16 cellular contexts compared by ENCODE assay signal in the genomic region with DNA sequence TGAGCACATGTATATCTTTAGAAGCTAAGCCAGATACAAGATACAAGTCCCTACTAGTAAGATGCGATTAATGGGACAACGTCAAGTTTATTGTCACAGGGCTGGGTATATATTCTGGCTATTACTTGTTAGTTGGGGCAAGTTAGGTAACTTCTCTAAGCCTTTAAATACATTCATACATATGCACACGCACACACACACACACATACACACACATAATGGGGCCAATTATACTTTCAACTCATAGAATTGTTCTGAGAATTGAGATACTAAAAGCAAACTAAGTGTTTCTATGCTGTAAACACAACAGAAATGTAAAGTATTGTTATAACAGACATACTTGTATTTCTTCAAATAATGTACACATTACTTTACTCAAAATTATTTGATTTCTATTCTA.
DNase-seq lines count a peak whose midpoint lies in the region; ATAC-seq, FAIRE-seq and TF ChIP-seq lines count a peak whose summit lies in the region.
"Had no signal": no experiment of that assay in that cellular context is flagged by ENCODE, and none has a peak within 500 bp of the region (broad histone marks: within the 10 kb centered on the region; RNA-seq: fewer than 3 reads in every experiment).

No MANE protein-coding gene starts in this region.

- ATAC-seq in natural killer cell treated with Interleukin-12 subunit alpha and Interleukin-12 subunit beta and Interleukin-15 and Interleukin-18, amount 100 ng/mL, for 72 hours = no peak
- ATAC-seq in natural killer cell = no peak
- ATAC-seq in activated CD8-positive, alpha-beta T cell treated with anti-CD3 and anti-CD28 coated beads, Interleukin-2, amount 10 ng/mL, durations not matched to agents 7 days and 5 days = no peak
- no peak for ATAC-seq in stimulated activated effector memory CD8-positive, alpha-beta T cell treated with anti-CD3 and anti-CD28 coated beads, Interleukin-12 subunit alpha, Interleukin-12 subunit beta, amount 100 ng/mL, for 72 hours
- ATAC-seq: HCT116 had no signal

- H3K27ac Mint-ChIP-seq in natural killer cell treated with Interleukin-12 subunit alpha and Interleukin-12 subunit beta and Interleukin-15 and Interleukin-18, amount 100 ng/mL, for 72 hours = peak overlapping the region; percentile 100
- no peak overlapping the region for H3K27ac Mint-ChIP-seq in natural killer cell
- H3K27ac Mint-ChIP-seq in activated CD8-positive, alpha-beta T cell treated with anti-CD3 and anti-CD28 coated beads, Interleukin-2, amount 10 ng/mL, durations not matched to agents 7 days and 5 days = peak overlapping the region; percentile 66
- peak overlapping the region; percentile 99 for H3K27ac Mint-ChIP-seq in stimulated activated effector memory CD8-positive, alpha-beta T cell treated with anti-CD3 and anti-CD28 coated beads, Interleukin-12 subunit alpha, Interleukin-12 subunit beta, amount 100 ng/mL, for 72 hours
- no peak overlapping the region for H3K27ac Mint-ChIP-seq in CD14-positive monocyte
- H3K27ac Mint-ChIP-seq: B cell had no signal

- H3K9me3 ChIP-seq in vagina = no peaks in the 10 kb centered on the region

- no peak for DNase-seq in natural killer cell treated with Interleukin-12 subunit alpha and Interleukin-12 subunit beta and Interleukin-15 and Interleukin-18, amount 100 ng/mL, for 72 hours (ENCODE audit: low spot score)
- no peak for DNase-seq in natural killer cell
- no peak for DNase-seq in GM18507 (ENCODE audit: extremely low spot score, insufficient read length, low read depth)
- DNase-seq in activated CD8-positive, alpha-beta T cell treated with anti-CD3 and anti-CD28 coated beads, Interleukin-2, amount 10 ng/mL, durations not matched to agents 7 days and 5 days = no peak
- no peak for DNase-seq in stimulated activated effector memory CD8-positive, alpha-beta T cell treated with anti-CD3 and anti-CD28 coated beads, Interleukin-12 subunit alpha, Interleukin-12 subunit beta, amount 100 ng/mL, for 72 hours (ENCODE audit: low spot score in 2 of 2)
- no peak for DNase-seq in vagina (ENCODE audit: extremely low spot score in 2 of 2)
- no peak for DNase-seq in Kasumi-1 (lab: John Stamatoyannopoulos, UW)
- no peak for DNase-seq in CD14-positive monocyte (ENCODE audit: low spot score)
- DNase-seq: GM23248, NCI-H1436, NCI-H2029 treated with DMSO at 0.1 percent for 48 hours, NCI-H510A, SIG-M5 had no signal

- TF ChIP-seq CTCF in natural killer cell (IDR thresholded peaks at IDR 0.05) (no peak), vagina (IDR thresholded peaks at IDR 0.05) (no peak), CD14-positive monocyte (IDR thresholded peaks at IDR 0.05) (no peak)

- CTCF ChIA-PET in activated CD8-positive, alpha-beta T cell treated with anti-CD3 and anti-CD28 coated beads, Interleukin-2, amount 10 ng/mL, durations not matched to agents 7 days and 5 days (lab: Charles Lee) = interaction anchor here (1.3 to 6.3 kb wide), 5 partner anchors 11 to 119 kb away, joined by 4 to 35 read pairs (median 13); a partner anchor contains a TSS

- no peak overlapping the region for H3K27ac ChIP-seq in vagina
- H3K27ac ChIP-seq: GM23248 had no signal

- TF ChIP-seq POLR2A in vagina (IDR thresholded peaks at IDR 0.05) = no peak

- H3K4me3 Mint-ChIP-seq in natural killer cell treated with Interleukin-12 subunit alpha and Interleukin-12 subunit beta and Interleukin-15 and Interleukin-18, amount 100 ng/mL, for 72 hours = no peak overlapping the region
- H3K4me3 Mint-ChIP-seq in natural killer cell (no peak overlapping the region), CD14-positive monocyte (no peak overlapping the region)
- no peak overlapping the region for H3K4me3 Mint-ChIP-seq in activated CD8-positive, alpha-beta T cell treated with anti-CD3 and anti-CD28 coated beads, Interleukin-2, amount 10 ng/mL, durations not matched to agents 7 days and 5 days
- H3K4me3 Mint-ChIP-seq in stimulated activated effector memory CD8-positive, alpha-beta T cell treated with anti-CD3 and anti-CD28 coated beads, Interleukin-12 subunit alpha, Interleukin-12 subunit beta, amount 100 ng/mL, for 72 hours = peak overlapping the region; percentile 77
- H3K4me3 Mint-ChIP-seq: B cell had no signal

- POLR2A ChIA-PET in activated CD8-positive, alpha-beta T cell treated with anti-CD3 and anti-CD28 coated beads, Interleukin-2, amount 10 ng/mL, durations not matched to agents 7 days and 5 days (lab: Charles Lee) = interaction anchor here (0.7 to 13.5 kb wide), 6 partner anchors 8 to 115 kb away, joined by 3 to 205 read pairs (median 12); a partner anchor contains a TSS

- intact Hi-C loops in natural killer cell (cut with micrococcal nuclease) = no loop called here
- intact Hi-C loops in vagina (cut with DNase I) = no loop called here
- intact Hi-C loops in CD14-positive monocyte (cut with micrococcal nuclease) = no loop called here

- peaks cover 82% of the 10 kb centered on the region for H3K4me1 ChIP-seq in vagina

- H3K36me3 Mint-ChIP-seq in natural killer cell treated with Interleukin-12 subunit alpha and Interleukin-12 subunit beta and Interleukin-15 and Interleukin-18, amount 100 ng/mL, for 72 hours = no peaks in the 10 kb centered on the region
- H3K36me3 Mint-ChIP-seq in natural killer cell = no peaks in the 10 kb centered on the region
- peaks cover 59% of the 10 kb centered on the region for H3K36me3 Mint-ChIP-seq in activated CD8-positive, alpha-beta T cell treated with anti-CD3 and anti-CD28 coated beads, Interleukin-2, amount 10 ng/mL, durations not matched to agents 7 days and 5 days (ENCODE audit: low read depth)
- peaks cover 37% of the 10 kb centered on the region for H3K36me3 Mint-ChIP-seq in stimulated activated effector memory CD8-positive, alpha-beta T cell treated with anti-CD3 and anti-CD28 coated beads, Interleukin-12 subunit alpha, Interleukin-12 subunit beta, amount 100 ng/mL, for 72 hours
- no peaks in the 10 kb centered on the region for H3K36me3 Mint-ChIP-seq in CD14-positive monocyte

- H3K27me3 Mint-ChIP-seq in natural killer cell treated with Interleukin-12 subunit alpha and Interleukin-12 subunit beta and Interleukin-15 and Interleukin-18, amount 100 ng/mL, for 72 hours = no peaks in the 10 kb centered on the region
- H3K27me3 Mint-ChIP-seq in natural killer cell (ENCODE audit: low read depth in 2 of 2) (no peaks in the 10 kb centered on the region), CD14-positive monocyte (ENCODE audit: low read depth in 3 of 3) (no peaks in the 10 kb centered on the region)
- no peaks in the 10 kb centered on the region for H3K27me3 Mint-ChIP-seq in activated CD8-positive, alpha-beta T cell treated with anti-CD3 and anti-CD28 coated beads, Interleukin-2, amount 10 ng/mL, durations not matched to agents 7 days and 5 days (ENCODE audit: low read depth)
- H3K27me3 Mint-ChIP-seq: B cell, IgD-negative memory B cell had no signal

- no peaks in the 10 kb centered on the region for H3K27me3 ChIP-seq in vagina

- H3K4me3 ChIP-seq in vagina = no peak overlapping the region
- H3K4me3 ChIP-seq: GM23248 had no signal

- FAIRE-seq in GM18507 (lab: Jason Lieb, UNC) = peak; percentile 47

- H3K36me3 ChIP-seq in vagina = no peaks in the 10 kb centered on the region

- H3K9me3 Mint-ChIP-seq in natural killer cell treated with Interleukin-12 subunit alpha and Interleukin-12 subunit beta and Interleukin-15 and Interleukin-18, amount 100 ng/mL, for 72 hours = no peaks in the 10 kb centered on the region
- H3K9me3 Mint-ChIP-seq in natural killer cell (no peaks in the 10 kb centered on the region), CD14-positive monocyte (no peaks in the 10 kb centered on the region)
- H3K9me3 Mint-ChIP-seq in activated CD8-positive, alpha-beta T cell treated with anti-CD3 and anti-CD28 coated beads, Interleukin-2, amount 10 ng/mL, durations not matched to agents 7 days and 5 days (ENCODE audit: insufficient read depth) = no peaks in the 10 kb centered on the region
- no peaks in the 10 kb centered on the region for H3K9me3 Mint-ChIP-seq in stimulated activated effector memory CD8-positive, alpha-beta T cell treated with anti-CD3 and anti-CD28 coated beads, Interleukin-12 subunit alpha, Interleukin-12 subunit beta, amount 100 ng/mL, for 72 hours
- H3K9me3 Mint-ChIP-seq: IgD-negative memory B cell had no signal

- H3K4me1 Mint-ChIP-seq in natural killer cell treated with Interleukin-12 subunit alpha and Interleukin-12 subunit beta and Interleukin-15 and Interleukin-18, amount 100 ng/mL, for 72 hours (ENCODE audit: low read depth in 2 of 2) = peaks cover 44 to 59% of the 10 kb centered on the region in 2 donors
- H3K4me1 Mint-ChIP-seq in natural killer cell (peaks cover 47 to 51% of the 10 kb centered on the region in 2 donors), CD14-positive monocyte (peaks cover 11% of the 10 kb centered on the region)
- peaks cover 70% of the 10 kb centered on the region for H3K4me1 Mint-ChIP-seq in activated CD8-positive, alpha-beta T cell treated with anti-CD3 and anti-CD28 coated beads, Interleukin-2, amount 10 ng/mL, durations not matched to agents 7 days and 5 days (ENCODE audit: low read depth)
- H3K4me1 Mint-ChIP-seq in stimulated activated effector memory CD8-positive, alpha-beta T cell treated with anti-CD3 and anti-CD28 coated beads, Interleukin-12 subunit alpha, Interleukin-12 subunit beta, amount 100 ng/mL, for 72 hours = peaks cover 60% of the 10 kb centered on the region

Comparison
In these comparisons a context has a peak if more than half of its experiments do, and no peak if none do; other contexts are left out.
1. H3K27ac Mint-ChIP-seq: peak in natural killer cell treated with Interleukin-12 subunit alpha and Interleukin-12 subunit beta and Interleukin-15 and Interleukin-18, amount 100 ng/mL, for 72 hours (2 of 2), activated CD8-positive, alpha-beta T cell treated with anti-CD3 and anti-CD28 coated beads, Interleukin-2, amount 10 ng/mL, durations not matched to agents 7 days and 5 days (single experiment) and stimulated activated effector memory CD8-positive, alpha-beta T cell treated with anti-CD3 and anti-CD28 coated beads, Interleukin-12 subunit alpha, Interleukin-12 subunit beta, amount 100 ng/mL, for 72 hours (single experiment); none in natural killer cell (0 of 2) and CD14-positive monocyte (0 of 7).